8 cellular contexts compared by ENCODE assay signal in genomic region chr3:16849240-16849639, GRCh38. TPM values are rescaled to one million over a fixed set of nuclear protein-coding genes. Genes with fewer than 3 reads are reported as not detected.
A peak's percentile ranks its signal among the peaks of the same experiment; 100 is the strongest.
DNase-seq lines count a peak whose midpoint lies in the region; ATAC-seq, FAIRE-seq and TF ChIP-seq lines count a peak whose summit lies in the region.

No MANE protein-coding gene starts in this region.

- H3K36me3 ChIP-seq in right atrium auricular region (no peaks in the 10 kb centered on the region), GM12878 (ENCODE audit: control insufficient read depth in 2 of 2, insufficient read depth in 2 of 2, low read length in 1 of 2) (no peaks in the 10 kb centered on the region)

- in situ Hi-C loops in GM12878 (cut with MboI), result no loop called here

- H3K4me1 Mint-ChIP-seq in T-cell, result peaks cover 47 to 55% (median 52%) of the 10 kb centered on the region in 3 donors

- intact Hi-C loops in Right ventricle myocardium inferior (cut with DNase I) (no loop called here), GM12878 (cut with micrococcal nuclease; ENCODE audit: unreplicated experiment) (no loop called here)

- no peaks in the 10 kb centered on the region for H3K9me3 Mint-ChIP-seq in T-cell

- H3K27ac ChIP-seq in right atrium auricular region (no peak overlapping the region), GM12878 (ENCODE audit: control insufficient read depth, insufficient read depth) (peak overlapping the region; percentile 51; the same call in 1 of the 2 replicates)

- peak overlapping the region; percentile 63 to 66 (median 65) for H3K4me3 Mint-ChIP-seq in T-cell

- no peak for TF ChIP-seq RAD21 in GM12878 (IDR thresholded peaks at IDR 0.05; ENCODE audit: insufficient read depth, low read depth, low read length)

- no peaks in the 10 kb centered on the region for H3K27me3 ChIP-seq in right atrium auricular region
- no peaks in the 10 kb centered on the region for H3K27me3 ChIP-seq in GM12878 (replicated peaks in 1 of 2; ENCODE audit: control insufficient read depth in 2 of 2, insufficient read depth in 2 of 2, low read length in 1 of 2)

- peak; percentile 60 for ATAC-seq in Right ventricle myocardium inferior
- ATAC-seq in HG03469 (IDR thresholded peaks at IDR 0.05; ENCODE audit: unreplicated experiment), result peak; percentile 78
- peak; percentile 75 to 99 (median 92) for ATAC-seq in T-cell (replicated peaks in 1 of 4)
- peak; percentile 94 for ATAC-seq in GM12878

- no TSS peak for BruUV-seq in GM12878 (replicated peaks; lab: Mats Ljungman, UMichigan)

- no peaks in the 10 kb centered on the region for H4K20me1 ChIP-seq in GM12878 (ENCODE audit: control insufficient read depth, insufficient read depth)

- TF ChIP-seq POLR2A in GM12878 (IDR thresholded peaks at IDR 0.05; ENCODE audit: low read depth, low read length), result no peak

- H3K9ac ChIP-seq in GM12878 (ENCODE audit: control insufficient read depth, insufficient read depth, low read length), result no peak overlapping the region

- H3K4me2 ChIP-seq in GM12878 (ENCODE audit: control insufficient read depth, insufficient read depth), result peak overlapping the region; percentile 64

- DNase-seq in Right ventricle myocardium inferior (ENCODE audit: missing footprints), result peak; percentile 68
- DNase-seq in right atrium auricular region (ENCODE audit: low spot score), result no peak
- peak in 32 of 34 experiments; percentile 39 to 80 (median 68) for DNase-seq in T-cell
- no peak for DNase-seq in GM12878 (ENCODE audit: low read depth, low spot score)
- DNase-seq in medulla oblongata (ENCODE audit: extremely low spot score), result peak; percentile 60
- peak; percentile 44 to 54 for DNase-seq in stimulated activated CD8-positive, alpha-beta memory T cell treated with anti-CD3 and anti-CD28 coated beads, Interleukin-2, amount 100 ng/mL, for 1 hour (ENCODE audit: low read depth in 2 of 2)
- DNase-seq in cortex of kidney (lab: John Stamatoyannopoulos, UW), result no peak

- H3K4me3 ChIP-seq in right atrium auricular region (no peak overlapping the region), GM12878 (0 out of 2 replicates have a peak overlapping the region, but pooled peaks have one; percentile 25)

- no peaks in the 10 kb centered on the region for H3K79me2 ChIP-seq in GM12878 (ENCODE audit: control insufficient read depth, insufficient read depth, low read length)

- H3K27ac Mint-ChIP-seq in T-cell, result peak overlapping the region; percentile 86 to 88

- RAD21 ChIA-PET in GM12878 (lab: Charles Lee; ENCODE audit: unreplicated experiment), result interaction anchor here (0.7 to 2.5 kb wide), 7 partner anchors 11 to 173 kb away, joined by 3 to 13 read pairs (median 4); partner anchors contain the start of gene PLCL2

- SMC1A ChIA-PET in GM12878 (lab: Charles Lee; ENCODE audit: uncharacterized antibody, unreplicated experiment), result interaction anchor here (0.6 to 3.2 kb wide), 19 partner anchors 8 to 428 kb away, joined by 3 to 24 read pairs (median 5); partner anchors contain the start of gene PLCL2

- H3K27me3 Mint-ChIP-seq in T-cell, result no peaks in the 10 kb centered on the region

- no peaks in the 10 kb centered on the region for H3K36me3 Mint-ChIP-seq in T-cell

- TF ChIP-seq EP300 in GM12878 (IDR thresholded peaks at IDR 0.05; ENCODE audit: borderline replicate concordance in 1 of 2, control insufficient read depth in 1 of 2, low read depth in 2 of 2, low read length in 2 of 2), result no peak

- TF ChIP-seq CTCF in right atrium auricular region (IDR thresholded peaks at IDR 0.05) (no peak), GM12878 (IDR thresholded peaks at IDR 0.05 in 2 of 3, conservative IDR thresholded peaks at IDR 0.05 in 1 of 3; ENCODE audit: control insufficient read depth in 2 of 3, extremely low read depth in 1 of 3, insufficient read depth in 1 of 3, low read depth in 3 of 3, low read length in 3 of 3) (no peak)

- POLR2A ChIA-PET in T-cell (lab: Charles Lee), result interaction anchor here (0.6 to 1.5 kb wide), 2 partner anchors 19 to 36 kb away, joined by 4 to 10 read pairs; partner anchors contain the start of gene PLCL2 (in 1 of the 2)
- POLR2A ChIA-PET in GM12878 (lab: Charles Lee), result interaction anchor here (0.5 to 1.2 kb wide), 4 partner anchors 9 to 365 kb away, joined by 3 to 6 read pairs (median 4); partner anchors contain the start of gene PLCL2

- peak overlapping the region; percentile 89 for H2AFZ ChIP-seq in GM12878 (ENCODE audit: control insufficient read depth, low read depth, low read length)

- H3K9me3 ChIP-seq in right atrium auricular region (no peaks in the 10 kb centered on the region), GM12878 (replicated peaks; ENCODE audit: control insufficient read depth, insufficient read depth, low read length) (no peaks in the 10 kb centered on the region)

- CTCF ChIA-PET in T-cell (lab: Charles Lee) (interaction anchor here (0.5 to 0.7 kb wide), 3 partner anchors 22 to 1252 kb away, joined by 4 read pairs; no protein-coding TSS in a partner anchor), GM12878 (lab: Yijun Ruan, JAX) (interaction anchor here (0.6 to 1.7 kb wide), 8 partner anchors 11 to 68 kb away, joined by 3 to 7 read pairs (median 4); no protein-coding TSS in a partner anchor)

- 43% methylated on average over 8 of the region's 8 CpGs for WGBS in GM12878 (ENCODE audit: insufficient coverage, insufficient replicate concordance, low lambda C conversion rate, missing lambda C conversion rate)

- FAIRE-seq in GM12878 (lab: Jason Lieb, UNC), result no peak

- H3K4me1 ChIP-seq in right atrium auricular region (peaks cover 0 to 7% of the 10 kb centered on the region in 2 donors), GM12878 (ENCODE audit: control insufficient read depth, insufficient read depth, low read length) (peaks cover 16% of the 10 kb centered on the region)

TF ChIP-seq in GM12878, 131 proteins besides CTCF, POLR2A, EP300 and RAD21 (continues in another document):
- TF ChIP-seq IRF4 (IDR thresholded peaks at IDR 0.05; ENCODE audit: low read depth, low read length) (no peak), LARP7 (IDR thresholded peaks at IDR 0.05) (no peak), SKIL (IDR thresholded peaks at IDR 0.05; ENCODE audit: low read depth, poor library complexity, severe bottlenecking) (no peak), BHLHE40 (IDR thresholded peaks at IDR 0.05; ENCODE audit: borderline replicate concordance in 1 of 2, low read depth in 2 of 2, low read length in 1 of 2) (peak; percentile 7 to 40; a peak in 1 of 4 replicates), EED (IDR thresholded peaks at IDR 0.05; ENCODE audit: low read depth) (no peak)

RNA-seq across cellular contexts. Expression of gene PLCL2, which starts 35.5 kb away (rescaled TPM):
- 72.9 TPM for total RNA-seq in Right ventricle myocardium inferior
- total RNA-seq in right atrium auricular region, result 10 to 100 TPM; 32.4 to 35.2 TPM
- 10 to 100 TPM; 53.4 to 68.1 (median 60.9) TPM for total RNA-seq in T-cell
- 199 and 222 TPM in 2 replicates for total RNA-seq in GM12878 (2013; cell fraction: nucleolus; rRNA removed)
- 31.8 and 33.4 TPM in 2 replicates for total RNA-seq in GM12878 (2014; rRNA removed)
- 37.3 and 37.5 TPM in 2 replicates for total RNA-seq in GM12878 (2014; rRNA removed; fragmentation: Illumina TruSeq; extraction: Trizol)
- total RNA-seq in GM12878 (2021), result 27.3 and 27.8 TPM in 2 replicates
- 19.3 TPM for polyA plus RNA-seq in GM12878 (2011; ENCODE audit: low read depth)
- 14.2 and 19.0 TPM in 2 replicates for polyA plus RNA-seq in GM12878 (2011; rRNA removed)
- 8.2 and 9.4 TPM in 2 replicates for polyA plus RNA-seq in GM12878 (2011; cell fraction: cytosol; rRNA removed)
- polyA plus RNA-seq in GM12878 (2011; cell fraction: nucleus; rRNA removed), result 9.0 and 10.7 TPM in 2 replicates
- 25.8 and 28.8 TPM in 2 replicates for polyA plus RNA-seq in GM12878 (2012)
- 25.4 and 33.6 TPM in 2 replicates for polyA plus RNA-seq in GM12878 (2014; fragmentation: Illumina TruSeq; extraction: Trizol)
- 1 to 10 TPM; 7.5 to 9.6 TPM for polyA plus RNA-seq in GM12878 (2014; fragmentation: Nextera tagmentation; extraction: Ambion mirVana)
- polyA plus RNA-seq in GM12878 (2014; rRNA removed), result 15.8 and 17.2 TPM in 2 replicates
- 10 to 100 TPM; 18.4 to 25.0 TPM for polyA plus RNA-seq in GM12878 (2016; fragmentation: Nextera tagmentation; extraction: Ambion mirVana)
- 30.2 and 35.1 TPM in 2 replicates for polyA minus RNA-seq in GM12878 (2011; rRNA and poly(A)+ RNA removed)
- 10.1 and 10.3 TPM in 2 replicates for polyA minus RNA-seq in GM12878 (2011; cell fraction: cytosol; rRNA and poly(A)+ RNA removed)
- 31.8 and 38.0 TPM in 2 replicates for polyA minus RNA-seq in GM12878 (2011; cell fraction: nucleus; rRNA and poly(A)+ RNA removed)

Comparison
In these comparisons a context has a peak if more than half of its experiments do, and no peak if none do; other contexts are left out.
1. DNase-seq: peak in Right ventricle myocardium inferior (single experiment), T-cell (32 of 34), medulla oblongata (single experiment) and stimulated activated CD8-positive, alpha-beta memory T cell treated with anti-CD3 and anti-CD28 coated beads, Interleukin-2, amount 100 ng/mL, for 1 hour (2 of 2); none in right atrium auricular region (single experiment), GM12878 (single experiment) and cortex of kidney (single experiment).
2. Peak in every context shown above with its lines, with median percentiles within 50 percentile points of each other: ATAC-seq.